Comparison of ENCODE assay signal across 21 cellular contexts in genomic region chr1:13597166-13597565, GRCh38. TPM values are rescaled to one million over a fixed set of nuclear protein-coding genes. Genes with fewer than 3 reads are reported as not detected.
"Had no signal": no experiment of that assay in that cellular context is flagged by ENCODE, and none has a peak within 500 bp of the region (broad histone marks: within the 10 kb centered on the region; RNA-seq: fewer than 3 reads in every experiment).

No MANE protein-coding gene starts in this region.

- H3K27ac ChIP-seq: cardiac muscle cell, VCaP had no signal

- H3K36me3 ChIP-seq: cardiac muscle cell had no signal

- H3K27me3 ChIP-seq: cardiac muscle cell had no signal

- H3K36me3 Mint-ChIP-seq: activated naive CD4-positive, alpha-beta T cell treated with anti-CD3 and anti-CD28 coated beads, Interleukin-2, amount 50 U/mL, for 24 hours had no signal

- H3K4me3 Mint-ChIP-seq: activated CD4-positive, alpha-beta memory T cell treated with anti-CD3 and anti-CD28 coated beads, Interleukin-2, amount 10 ng/mL, durations not matched to agents 7 days and 5 days; activated CD4-positive, alpha-beta T cell treated with anti-CD3 and anti-CD28 coated beads, Interleukin-2, amount 10 ng/mL, durations not matched to agents 7 days and 5 days; activated naive CD4-positive, alpha-beta T cell treated with anti-CD3 and anti-CD28 coated beads, Interleukin-2, amount 50 U/mL, for 24 hours; activated T-cell treated with anti-CD3 and anti-CD28 coated beads, Interleukin-2, amount 50 U/mL, for 72 hours; brain; T-helper 1 cell treated with Interleukin-12 subunit alpha and Interleukin-12 subunit beta and Interleukin-4 antibody, amounts not matched to agents 30 μg/mL and 1 μg/mL, for 36 hours had no signal

- H3K4me1 Mint-ChIP-seq: activated CD4-positive, alpha-beta memory T cell treated with anti-CD3 and anti-CD28 coated beads, Interleukin-2, amount 10 ng/mL, durations not matched to agents 7 days and 5 days; activated CD4-positive, alpha-beta T cell treated with anti-CD3 and anti-CD28 coated beads, Interleukin-2, amount 10 ng/mL, durations not matched to agents 7 days and 5 days; activated naive CD4-positive, alpha-beta T cell treated with anti-CD3 and anti-CD28 coated beads, Interleukin-2, amount 50 U/mL, for 24 hours had no signal

- H3K9me3 Mint-ChIP-seq: activated CD4-positive, alpha-beta memory T cell treated with anti-CD3 and anti-CD28 coated beads, Interleukin-2, amount 10 ng/mL, durations not matched to agents 7 days and 5 days; activated CD4-positive, alpha-beta T cell treated with anti-CD3 and anti-CD28 coated beads, Interleukin-2, amount 10 ng/mL, durations not matched to agents 7 days and 5 days; activated naive CD4-positive, alpha-beta T cell treated with anti-CD3 and anti-CD28 coated beads, Interleukin-2, amount 50 U/mL, for 24 hours; activated T-cell treated with anti-CD3 and anti-CD28 coated beads, Interleukin-2, amount 50 U/mL, for 72 hours; brain; T-helper 1 cell treated with Interleukin-12 subunit alpha and Interleukin-12 subunit beta and Interleukin-4 antibody, amounts not matched to agents 30 μg/mL and 1 μg/mL, for 36 hours had no signal

- ATAC-seq: activated T-cell treated with anti-CD3 and anti-CD28 coated beads, Interleukin-2, amount 50 U/mL, for 72 hours had no signal

- DNase-seq: activated CD4-positive, alpha-beta memory T cell treated with anti-CD3 and anti-CD28 coated beads, Interleukin-2, amount 10 ng/mL, durations not matched to agents 7 days and 5 days; activated CD4-positive, alpha-beta T cell treated with anti-CD3 and anti-CD28 coated beads, Interleukin-2, amount 10 ng/mL, durations not matched to agents 7 days and 5 days; activated CD4-positive, CD25-positive, alpha-beta regulatory T cell; activated CD8-positive, alpha-beta memory T cell treated with anti-CD3 and anti-CD28 coated beads, Interleukin-2, amount 50 U/mL, for 4 hours; activated T-cell treated with anti-CD3 and anti-CD28 coated beads, Interleukin-2, amount 50 U/mL, for 72 hours; amniotic stem cell; Kasumi-1; KBM-7; NCI-H1092; NCI-H1417; NCI-H1930; NCI-H510A treated with DMSO at 0.1 percent for 48 hours; NCI-H69; SHP77 had no signal

- H3K4me3 ChIP-seq: cardiac muscle cell had no signal

- H3K27me3 Mint-ChIP-seq: activated CD4-positive, alpha-beta T cell treated with anti-CD3 and anti-CD28 coated beads, Interleukin-2, amount 10 ng/mL, durations not matched to agents 7 days and 5 days had no signal

- H3K27ac Mint-ChIP-seq: activated CD4-positive, alpha-beta memory T cell treated with anti-CD3 and anti-CD28 coated beads, Interleukin-2, amount 10 ng/mL, durations not matched to agents 7 days and 5 days; activated CD4-positive, alpha-beta T cell treated with anti-CD3 and anti-CD28 coated beads, Interleukin-2, amount 10 ng/mL, durations not matched to agents 7 days and 5 days; activated naive CD4-positive, alpha-beta T cell treated with anti-CD3 and anti-CD28 coated beads, Interleukin-2, amount 50 U/mL, for 24 hours; activated T-cell treated with anti-CD3 and anti-CD28 coated beads, Interleukin-2, amount 50 U/mL, for 72 hours; brain; T-helper 1 cell treated with Interleukin-12 subunit alpha and Interleukin-12 subunit beta and Interleukin-4 antibody, amounts not matched to agents 30 μg/mL and 1 μg/mL, for 36 hours had no signal

RNA-seq across cellular contexts. Expression of gene PDPN, which starts 13.5 kb away (rescaled TPM):
- total RNA-seq: activated CD4-positive, alpha-beta memory T cell treated with anti-CD3 and anti-CD28 coated beads, Interleukin-2, amount 10 ng/mL, durations not matched to agents 7 days and 5 days; activated CD4-positive, alpha-beta T cell treated with anti-CD3 and anti-CD28 coated beads, Interleukin-2, amount 10 ng/mL, durations not matched to agents 7 days and 5 days; activated CD8-positive, alpha-beta memory T cell treated with anti-CD3 and anti-CD28 coated beads for 36 hours; activated T-cell treated with anti-CD3 and anti-CD28 coated beads, Interleukin-2, amount 50 U/mL, for 72 hours; SK-MEL-5 had no signal
